ENCODE assay signal across 26 cellular contexts in genomic region chr5:59937633-59938032, GRCh38.
"Had no signal": no experiment of that assay in that cellular context is flagged by ENCODE, and none has a peak within 500 bp of the region (broad histone marks: within the 10 kb centered on the region; RNA-seq: fewer than 3 reads in every experiment).

No MANE protein-coding gene starts in this region.

- DNase-seq: naive thymus-derived CD8-positive, alpha-beta T cell; nephron progenitor cell; nucleus accumbens; ovary; posterior cingulate gyrus; psoas muscle; right cardiac atrium; spleen; stimulated activated CD4-positive, alpha-beta T cell treated with anti-CD3 and anti-CD28 coated beads, Interleukin-12 subunit alpha, Interleukin-12 subunit beta, amount 100 ng/mL, for 4 hours; stimulated activated CD4-positive, alpha-beta T cell treated with anti-CD3 and anti-CD28 coated beads, Interleukin-1b, Interleukin-23, amount 100 ng/mL, for 48 hours; stimulated activated CD4-positive, alpha-beta T cell treated with anti-CD3 and anti-CD28 coated beads, Interleukin-4, amount 100 ng/mL, for 1 hour; stimulated activated CD4-positive, alpha-beta T cell treated with anti-CD3 and anti-CD28 coated beads, Interleukin-4, amount 100 ng/mL, for 4 hours; stimulated activated naive B cell treated with anti-CD40 and anti-IgM and Interleukin-4, amounts not matched to agents 10 μg/mL and 1 μg/mL and 100 μg/mL, for 72 hours; stimulated activated naive CD4-positive, alpha-beta T cell treated with Interleukin-2 at 50 U/mL for 16 hours; stomach; thyroid gland; trophoblast cell; upper lobe of left lung had no signal

- ATAC-seq: naive thymus-derived CD8-positive, alpha-beta T cell; natural killer cell treated with Interleukin-12 subunit alpha and Interleukin-12 subunit beta and Interleukin-15 and Interleukin-18, amount 100 ng/mL, for 72 hours; psoas muscle; right cardiac atrium; sciatic nerve; stimulated activated effector memory CD8-positive, alpha-beta T cell treated with anti-CD3 and anti-CD28 coated beads, Interleukin-12 subunit alpha, Interleukin-12 subunit beta, amount 100 ng/mL, for 72 hours; stimulated activated naive B cell treated with anti-CD40 and anti-IgM and Interleukin-4, amounts not matched to agents 10 μg/mL and 1 μg/mL and 100 μg/mL, for 72 hours had no signal

- H3K4me3 ChIP-seq: ovary, psoas muscle, skin epidermis, smooth muscle cell, spleen, stomach, thoracic aorta, thyroid gland, tibial nerve, upper lobe of left lung, vagina had no signal
